ENCODE assay signal across 20 cellular contexts in the genomic region with DNA sequence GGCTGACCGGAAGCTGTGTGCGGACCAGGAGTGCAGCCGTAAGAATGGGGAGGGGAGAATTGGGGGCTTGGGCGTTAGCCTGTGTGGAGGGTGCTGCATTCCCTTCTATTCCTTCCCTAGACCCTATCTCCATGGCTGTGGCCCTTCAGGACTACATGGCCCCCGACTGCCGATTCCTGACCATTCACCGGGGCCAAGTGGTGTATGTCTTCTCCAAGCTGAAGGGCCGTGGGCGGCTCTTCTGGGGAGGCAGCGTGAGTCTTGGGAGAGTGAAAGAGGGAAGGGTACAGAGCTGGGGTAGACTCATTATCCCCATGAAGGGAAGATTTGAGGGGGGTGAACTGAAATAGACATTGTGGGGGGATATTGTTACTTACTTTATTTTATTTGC. TPM values are rescaled to one million over a fixed set of nuclear protein-coding genes. Genes with fewer than 3 reads are reported as not detected.
DNase-seq lines count a peak whose midpoint lies in the region; ATAC-seq and TF ChIP-seq lines count a peak whose summit lies in the region.
"Had no signal": no experiment of that assay in that cellular context is flagged by ENCODE, and none has a peak within 500 bp of the region (broad histone marks: within the 10 kb centered on the region; RNA-seq: fewer than 3 reads in every experiment).

No MANE protein-coding gene starts in this region.

- peaks cover 61% of the 10 kb centered on the region for H3K36me3 Mint-ChIP-seq in Calu3 (ENCODE audit: insufficient read depth, unreplicated experiment)
- peaks cover 7% of the 10 kb centered on the region for H3K36me3 Mint-ChIP-seq in neural progenitor cell

- no TSS peak for BruUV-seq in Calu3 (replicated peaks; lab: Mats Ljungman, UMichigan)

- H3K27ac Mint-ChIP-seq in Calu3 (ENCODE audit: unreplicated experiment), result peak overlapping the region; percentile 85
- no peak overlapping the region for H3K27ac Mint-ChIP-seq in neural progenitor cell
- H3K27ac Mint-ChIP-seq: activated T-cell treated with anti-CD3 and anti-CD28 coated beads, Interleukin-2, amount 50 U/mL, for 24 hours; T-helper 17 cell had no signal

- H3K27me3 ChIP-seq in BLaER1, result no peaks in the 10 kb centered on the region
- H3K27me3 ChIP-seq in neural progenitor cell, result no peaks in the 10 kb centered on the region
- H3K27me3 ChIP-seq: right atrium auricular region, SJCRH30 had no signal

- H3K4me1 Mint-ChIP-seq in Calu3 (ENCODE audit: low read depth, unreplicated experiment) (peaks cover 30% of the 10 kb centered on the region), neural progenitor cell (peaks cover 18% of the 10 kb centered on the region)

- DNase-seq in Calu3 (no peak), coronary artery (ENCODE audit: low spot score) (no peak), neural progenitor cell (ENCODE audit: low spot score) (no peak)
- DNase-seq in stimulated activated CD4-positive, alpha-beta T cell treated with anti-CD3 and anti-CD28 coated beads, Interleukin-4, amount 100 ng/mL, for 24 hours, result no peak
- no peak for DNase-seq in activated effector memory CD4-positive, alpha-beta T cell treated with Interleukin-2 at 50 U/mL for 16 hours
- DNase-seq: activated naive CD4-positive, alpha-beta T cell treated with anti-CD3 and anti-CD28 coated beads, Interleukin-2, amount 50 U/mL, for 16 hours; activated T-cell treated with anti-CD3 and anti-CD28 coated beads, Interleukin-2, amount 50 U/mL, for 24 hours; CD4-positive, CD25-positive, alpha-beta regulatory T cell; DMS79 treated with DMSO at 0.1 percent for 48 hours; glutamatergic neuron; left colon; NCI-H2171; NCI-H69; nucleus accumbens; T-helper 17 cell had no signal

- H3K36me3 ChIP-seq in BLaER1 (peaks cover 13% of the 10 kb centered on the region), neural progenitor cell (no peaks in the 10 kb centered on the region)
- H3K36me3 ChIP-seq: right atrium auricular region, SJCRH30 had no signal

- intact Hi-C loops in Calu3 (cut with micrococcal nuclease; ENCODE audit: unreplicated experiment), result loop anchor here (10.0 kb wide), 1 partner anchor 111 kb away; no protein-coding TSS in a partner anchor

- H3K27me3 Mint-ChIP-seq in Calu3 (ENCODE audit: unreplicated experiment) (no peaks in the 10 kb centered on the region), neural progenitor cell (ENCODE audit: insufficient read depth, low read depth) (peaks cover 2% of the 10 kb centered on the region)
- H3K27me3 Mint-ChIP-seq: activated T-cell treated with anti-CD3 and anti-CD28 coated beads, Interleukin-2, amount 50 U/mL, for 24 hours; T-helper 17 cell had no signal

- CTCF ChIA-PET in Calu3 (lab: Charles Lee), result interaction anchor here (0.6 kb wide), 1 partner anchor 49 kb away, joined by 3 read pairs; no protein-coding TSS in a partner anchor

- H3K9me3 Mint-ChIP-seq in Calu3 (ENCODE audit: low read depth, unreplicated experiment) (no peaks in the 10 kb centered on the region), neural progenitor cell (no peaks in the 10 kb centered on the region)

- TF ChIP-seq CTCF in Calu3 (IDR thresholded peaks at IDR 0.05; ENCODE audit: unreplicated experiment) (no peak), coronary artery (IDR thresholded peaks at IDR 0.05) (no peak), neural progenitor cell (IDR thresholded peaks at IDR 0.05) (no peak)

- H3F3A ChIP-seq in neural progenitor cell (ENCODE audit: low read depth), result peaks cover 26% of the 10 kb centered on the region

- peak overlapping the region; percentile 38 for H3K4me3 Mint-ChIP-seq in Calu3 (ENCODE audit: low read depth, unreplicated experiment)
- H3K4me3 Mint-ChIP-seq in neural progenitor cell, result peak overlapping the region; percentile 75
- H3K4me3 Mint-ChIP-seq: activated T-cell treated with anti-CD3 and anti-CD28 coated beads, Interleukin-2, amount 50 U/mL, for 24 hours; T-helper 17 cell had no signal

- H3K4me2 ChIP-seq in BLaER1 (peak overlapping the region; percentile 80), neural progenitor cell (no peak overlapping the region)

- H3K79me2 ChIP-seq in neural progenitor cell (ENCODE audit: low read depth), result no peaks in the 10 kb centered on the region

- no peak for ATAC-seq in HG02981 (IDR thresholded peaks at IDR 0.05; ENCODE audit: unreplicated experiment)
- ATAC-seq: left colon, T-helper 17 cell had no signal

- H3K4me1 ChIP-seq in BLaER1 (peaks cover 50% of the 10 kb centered on the region), neural progenitor cell (peaks cover 4% of the 10 kb centered on the region)

- H3K9me3 ChIP-seq in BLaER1 (peaks cover 12% of the 10 kb centered on the region), neural progenitor cell (ENCODE audit: low read depth) (no peaks in the 10 kb centered on the region)
- H3K9me3 ChIP-seq: right atrium auricular region, SJCRH30 had no signal

- H3K9ac ChIP-seq in BLaER1 (no peak overlapping the region), neural progenitor cell (no peak overlapping the region)

- H3K4me3 ChIP-seq in BLaER1 (no peak overlapping the region), coronary artery (peak overlapping the region; percentile 9), neural progenitor cell (no peak overlapping the region)
- H3K4me3 ChIP-seq: right atrium auricular region, SJCRH30 had no signal

- no peak overlapping the region for H2AFZ ChIP-seq in neural progenitor cell (replicated peaks)

- no peaks in the 10 kb centered on the region for H4K20me1 ChIP-seq in BLaER1
- H4K20me1 ChIP-seq in neural progenitor cell (ENCODE audit: low read depth), result no peaks in the 10 kb centered on the region

- H3K27ac ChIP-seq in BLaER1 (peak overlapping the region; percentile 28; the same call in 1 of the 2 replicates), coronary artery (peak overlapping the region in 1 of 2 donors; percentile 35), neural progenitor cell (no peak overlapping the region)
- H3K27ac ChIP-seq: right atrium auricular region, SJCRH30 had no signal

RNA-seq across cellular contexts. Expression of gene MIA, which starts 0.3 kb away (rescaled TPM):
- total RNA-seq in Calu3 (2022) (30.2 and 49.3 TPM in 2 replicates), neural progenitor cell (ENCODE audit: low replicate concordance) (not detected in 2 replicates)
- total RNA-seq: CD4-positive, CD25-positive, alpha-beta regulatory T cell; OCI-LY7; SJCRH30; T-helper 17 cell had no signal

RNA-seq across cellular contexts. Expression of gene RAB4B, which starts 2.4 kb away (rescaled TPM):
- total RNA-seq in Calu3 (2022), result 21.0 and 22.7 TPM in 2 replicates
- total RNA-seq in neural progenitor cell (ENCODE audit: low replicate concordance), result 12.9 and 27.0 TPM in 2 replicates

RNA-seq across cellular contexts. Expression of gene EGLN2, which starts 23.4 kb away (rescaled TPM):
- total RNA-seq in Calu3 (2022) (95.4 and 109 TPM in 2 replicates), neural progenitor cell (ENCODE audit: low replicate concordance) (27.0 and 97.3 TPM in 2 replicates)

RNA-seq across cellular contexts. Expression of gene SNRPA, which starts 24.6 kb away (rescaled TPM):
- total RNA-seq in Calu3 (2022) (95.4 and 102 TPM in 2 replicates), neural progenitor cell (ENCODE audit: low replicate concordance) (112 and 179 TPM in 2 replicates)

RNA-seq across cellular contexts. Expression of gene ACTMAP, which starts 25.4 kb away (rescaled TPM):
- total RNA-seq in Calu3 (2022) (17.8 and 20.2 TPM in 2 replicates), neural progenitor cell (ENCODE audit: low replicate concordance) (1.9 and 4.3 TPM in 2 replicates)

Comparison
In these comparisons a context has a peak if more than half of its experiments do, and no peak if none do; other contexts are left out.
1. RNA of gene MIA, which starts 0.3 kb away (total RNA-seq): 30.2 to 49.3 TPM in Calu3; not detected in neural progenitor cell; every median in the first group is over 10 times any median in the second.